In the genomic region with DNA sequence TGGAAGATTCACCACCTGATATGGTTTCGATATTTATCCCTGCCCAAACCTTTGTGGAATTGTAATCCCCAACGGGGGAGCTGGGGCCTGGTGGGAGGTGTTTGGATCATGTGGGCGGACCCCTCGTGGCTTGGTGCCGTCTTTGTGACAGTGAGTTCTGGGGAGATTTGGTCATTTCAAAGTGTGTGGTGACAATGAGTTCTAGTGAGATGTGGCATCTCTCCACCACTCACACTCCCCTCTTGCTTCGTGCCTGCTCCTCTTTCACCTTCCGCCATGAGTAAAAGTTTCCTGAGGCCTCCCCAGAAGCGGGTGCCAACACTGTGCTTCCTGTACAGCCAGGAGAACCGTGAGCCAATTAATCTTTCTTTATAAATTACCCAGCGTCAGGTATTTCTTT, we compare ENCODE assay signal across 26 cellular contexts. TPM values are rescaled to one million over a fixed set of nuclear protein-coding genes. Genes with fewer than 3 reads are reported as not detected.
DNase-seq lines count a peak whose midpoint lies in the region; ATAC-seq and FAIRE-seq lines count a peak whose summit lies in the region.
"Had no signal": no experiment of that assay in that cellular context is flagged by ENCODE, and none has a peak within 500 bp of the region (broad histone marks: within the 10 kb centered on the region; RNA-seq: fewer than 3 reads in every experiment).

No MANE protein-coding gene starts in this region.

- no peaks in the 10 kb centered on the region for H3K27me3 ChIP-seq in CD8-positive, alpha-beta memory T cell (ENCODE audit: insufficient read depth, low read length, poor library complexity, severe bottlenecking)
- no peaks in the 10 kb centered on the region for H3K27me3 ChIP-seq in naive thymus-derived CD4-positive, alpha-beta T cell (ENCODE audit: control insufficient read depth in 2 of 2, insufficient read depth in 2 of 2, low read length in 2 of 2)
- H3K27me3 ChIP-seq: cardiac muscle cell, esophagus muscularis mucosa, SJCRH30, spleen had no signal

- FAIRE-seq in RCC 7860 (lab: Jason Lieb, UNC) = no peak
- FAIRE-seq: GM12892 had no signal

- intact Hi-C loops in naive thymus-derived CD4-positive, alpha-beta T cell (cut with micrococcal nuclease) = no loop called here

- no peak overlapping the region for H3K27ac ChIP-seq in CD8-positive, alpha-beta memory T cell (ENCODE audit: low read depth, low read length)
- peak overlapping the region; percentile 27 for H3K27ac ChIP-seq in naive thymus-derived CD4-positive, alpha-beta T cell (ENCODE audit: low read depth, low read length)
- H3K27ac ChIP-seq: cardiac muscle cell, coronary artery, esophagus muscularis mucosa, PC-9, SJCRH30, spleen, VCaP had no signal

- peak overlapping the region; percentile 79 for H3K27ac Mint-ChIP-seq in activated T-cell treated with anti-CD3 and anti-CD28 coated beads, Interleukin-2, amount 50 U/mL, for 24 hours
- H3K27ac Mint-ChIP-seq in CD8-positive, alpha-beta memory T cell = peak overlapping the region in 5 of 8 donors; percentile 55 to 92 (median 75)
- peak overlapping the region; percentile 59 for H3K27ac Mint-ChIP-seq in activated CD8-positive, alpha-beta T cell treated with anti-CD3 and anti-CD28 coated beads, Interleukin-2, amount 10 ng/mL, durations not matched to agents 7 days and 5 days
- H3K27ac Mint-ChIP-seq in naive thymus-derived CD4-positive, alpha-beta T cell = peak overlapping the region; percentile 71 to 96 (median 84)
- H3K27ac Mint-ChIP-seq: H9 had no signal

- no peaks in the 10 kb centered on the region for H3K27me3 Mint-ChIP-seq in activated T-cell treated with anti-CD3 and anti-CD28 coated beads, Interleukin-2, amount 50 U/mL, for 24 hours
- H3K27me3 Mint-ChIP-seq in CD8-positive, alpha-beta memory T cell = peaks cover 0 to 3% of the 10 kb centered on the region in 2 donors
- H3K27me3 Mint-ChIP-seq in activated CD8-positive, alpha-beta T cell treated with anti-CD3 and anti-CD28 coated beads, Interleukin-2, amount 10 ng/mL, durations not matched to agents 7 days and 5 days (ENCODE audit: low read depth) = no peaks in the 10 kb centered on the region
- H3K27me3 Mint-ChIP-seq in naive thymus-derived CD4-positive, alpha-beta T cell = no peaks in the 10 kb centered on the region

- H3K36me3 ChIP-seq in CD8-positive, alpha-beta memory T cell (ENCODE audit: insufficient read depth, low read length) = no peaks in the 10 kb centered on the region
- H3K36me3 ChIP-seq in naive thymus-derived CD4-positive, alpha-beta T cell (ENCODE audit: control insufficient read depth in 2 of 3, insufficient read depth in 3 of 3, low read length in 3 of 3) = peaks cover 0 to 1% (median 0%) of the 10 kb centered on the region in 3 experiments
- H3K36me3 ChIP-seq: SJCRH30 had no signal

- DNase-seq in activated T-cell treated with anti-CD3 and anti-CD28 coated beads, Interleukin-2, amount 50 U/mL, for 24 hours = no peak
- DNase-seq in activated T-cell treated with anti-CD3 and anti-CD28 coated beads for 4 hours (no peak), RPMI8226 (no peak), NCI-H1417 treated with DMSO at 0.1 percent for 48 hours (lab: John Stamatoyannopoulos, UW) (no peak), RCC 7860 (ENCODE audit: low spot score) (no peak)
- DNase-seq in CD8-positive, alpha-beta memory T cell = no peak
- DNase-seq in activated CD8-positive, alpha-beta T cell treated with anti-CD3 and anti-CD28 coated beads, Interleukin-2, amount 10 ng/mL, durations not matched to agents 7 days and 5 days = no peak
- DNase-seq in naive thymus-derived CD4-positive, alpha-beta T cell = no peak
- DNase-seq: activated gamma-delta T cell treated with Interleukin-2 at 50 U/mL for 16 hours, anterior cingulate cortex, C1 segment of cervical spinal cord, EL, foreskin melanocyte, H9, NCI-H1436 treated with DMSO at 0.1 percent for 48 hours, NCI-H510A treated with DMSO at 0.1 percent for 48 hours, PC-9, retina, SJCRH30, spleen, trophoblast cell had no signal

- no peaks in the 10 kb centered on the region for H3K9me3 Mint-ChIP-seq in activated T-cell treated with anti-CD3 and anti-CD28 coated beads, Interleukin-2, amount 50 U/mL, for 24 hours
- H3K9me3 Mint-ChIP-seq in CD8-positive, alpha-beta memory T cell = no peaks in the 10 kb centered on the region
- H3K9me3 Mint-ChIP-seq in activated CD8-positive, alpha-beta T cell treated with anti-CD3 and anti-CD28 coated beads, Interleukin-2, amount 10 ng/mL, durations not matched to agents 7 days and 5 days (ENCODE audit: insufficient read depth) = no peaks in the 10 kb centered on the region
- H3K9me3 Mint-ChIP-seq in naive thymus-derived CD4-positive, alpha-beta T cell = no peaks in the 10 kb centered on the region
- H3K9me3 Mint-ChIP-seq: H9 had no signal

- no peak overlapping the region for H3K4me3 ChIP-seq in CD8-positive, alpha-beta memory T cell (ENCODE audit: low read length)
- H3K4me3 ChIP-seq in naive thymus-derived CD4-positive, alpha-beta T cell (ENCODE audit: low read length) = no peak overlapping the region
- H3K4me3 ChIP-seq: cardiac muscle cell, coronary artery, esophagus muscularis mucosa, PC-9, SJCRH30, spleen had no signal

- H3K4me1 Mint-ChIP-seq in activated T-cell treated with anti-CD3 and anti-CD28 coated beads, Interleukin-2, amount 50 U/mL, for 24 hours (ENCODE audit: low read depth) = peaks cover 78% of the 10 kb centered on the region
- H3K4me1 Mint-ChIP-seq in CD8-positive, alpha-beta memory T cell = peaks cover 45 to 70% (median 56%) of the 10 kb centered on the region in 3 donors
- peaks cover 86% of the 10 kb centered on the region for H3K4me1 Mint-ChIP-seq in activated CD8-positive, alpha-beta T cell treated with anti-CD3 and anti-CD28 coated beads, Interleukin-2, amount 10 ng/mL, durations not matched to agents 7 days and 5 days (ENCODE audit: low read depth)
- peaks cover 38 to 75% (median 66%) of the 10 kb centered on the region in 7 donors for H3K4me1 Mint-ChIP-seq in naive thymus-derived CD4-positive, alpha-beta T cell

- H3K4me1 ChIP-seq in CD8-positive, alpha-beta memory T cell (ENCODE audit: insufficient read depth, low read length) = peaks cover 47% of the 10 kb centered on the region
- peaks cover 25 to 41% of the 10 kb centered on the region in 2 donors for H3K4me1 ChIP-seq in naive thymus-derived CD4-positive, alpha-beta T cell (ENCODE audit: control insufficient read depth in 2 of 2, insufficient read depth in 2 of 2, low read length in 2 of 2)
- H3K4me1 ChIP-seq: SJCRH30 had no signal

- H3K9me3 ChIP-seq in CD8-positive, alpha-beta memory T cell (ENCODE audit: low read length) = no peaks in the 10 kb centered on the region
- no peaks in the 10 kb centered on the region for H3K9me3 ChIP-seq in naive thymus-derived CD4-positive, alpha-beta T cell (ENCODE audit: control insufficient read depth in 2 of 3, low read length in 3 of 3)
- H3K9me3 ChIP-seq: esophagus muscularis mucosa, SJCRH30, spleen had no signal

- POLR2A ChIA-PET in CD8-positive, alpha-beta memory T cell (lab: Charles Lee) = interaction anchor here (0.5 kb wide), 1 partner anchor 105 kb away, joined by 3 read pairs; a partner anchor contains a TSS
- POLR2A ChIA-PET in activated CD8-positive, alpha-beta T cell treated with anti-CD3 and anti-CD28 coated beads, Interleukin-2, amount 10 ng/mL, durations not matched to agents 7 days and 5 days (lab: Charles Lee) = interaction anchor here (1.4 kb wide), 1 partner anchor 26 kb away, joined by 4 read pairs; no protein-coding TSS in a partner anchor
- POLR2A ChIA-PET in naive thymus-derived CD4-positive, alpha-beta T cell (lab: Charles Lee) = interaction anchor here (1.4 to 1.6 kb wide), 2 partner anchors 10 to 17 kb away, joined by 3 to 15 read pairs; a partner anchor contains a TSS

- H3K4me3 Mint-ChIP-seq in activated T-cell treated with anti-CD3 and anti-CD28 coated beads, Interleukin-2, amount 50 U/mL, for 24 hours = peak overlapping the region; percentile 11
- peak overlapping the region in 2 of 7 donors; percentile 49 to 66 for H3K4me3 Mint-ChIP-seq in CD8-positive, alpha-beta memory T cell
- H3K4me3 Mint-ChIP-seq in activated CD8-positive, alpha-beta T cell treated with anti-CD3 and anti-CD28 coated beads, Interleukin-2, amount 10 ng/mL, durations not matched to agents 7 days and 5 days = no peak overlapping the region
- H3K4me3 Mint-ChIP-seq in naive thymus-derived CD4-positive, alpha-beta T cell = peak overlapping the region in 2 of 10 donors; percentile 4 to 18
- H3K4me3 Mint-ChIP-seq: H9 had no signal

- CTCF ChIA-PET in CD8-positive, alpha-beta memory T cell (lab: Charles Lee) = interaction anchor here (0.9 to 3.7 kb wide), 2 partner anchors 98 to 165 kb away, joined by 3 to 12 read pairs; a partner anchor contains a TSS
- CTCF ChIA-PET in activated CD8-positive, alpha-beta T cell treated with anti-CD3 and anti-CD28 coated beads, Interleukin-2, amount 10 ng/mL, durations not matched to agents 7 days and 5 days (lab: Charles Lee) = interaction anchor here (1.9 kb wide), 1 partner anchor 33 kb away, joined by 7 read pairs; no protein-coding TSS in a partner anchor
- CTCF ChIA-PET in naive thymus-derived CD4-positive, alpha-beta T cell (lab: Charles Lee) = interaction anchor here (1.2 kb wide), 1 partner anchor 33 kb away, joined by 3 read pairs; no protein-coding TSS in a partner anchor

- no peak for ATAC-seq in activated CD8-positive, alpha-beta T cell treated with anti-CD3 and anti-CD28 coated beads, Interleukin-2, amount 10 ng/mL, durations not matched to agents 7 days and 5 days
- ATAC-seq in naive thymus-derived CD4-positive, alpha-beta T cell = no peak

- peaks cover 43% of the 10 kb centered on the region for H3K36me3 Mint-ChIP-seq in activated T-cell treated with anti-CD3 and anti-CD28 coated beads, Interleukin-2, amount 50 U/mL, for 24 hours (ENCODE audit: low read depth)
- H3K36me3 Mint-ChIP-seq in CD8-positive, alpha-beta memory T cell = peaks cover 0 to 10% (median 7%) of the 10 kb centered on the region in 3 donors
- peaks cover 30% of the 10 kb centered on the region for H3K36me3 Mint-ChIP-seq in activated CD8-positive, alpha-beta T cell treated with anti-CD3 and anti-CD28 coated beads, Interleukin-2, amount 10 ng/mL, durations not matched to agents 7 days and 5 days (ENCODE audit: low read depth)
- peaks cover 0 to 10% (median 5%) of the 10 kb centered on the region in 5 donors for H3K36me3 Mint-ChIP-seq in naive thymus-derived CD4-positive, alpha-beta T cell

RNA-seq across cellular contexts. Expression of a gene that starts 9.7 kb away (rescaled TPM):
- 10 to 100 TPM; 69.8 to 77.6 TPM for total RNA-seq in CD8-positive, alpha-beta memory T cell
- 39.2 TPM for polyA plus RNA-seq in CD8-positive, alpha-beta memory T cell
- total RNA-seq in activated CD8-positive, alpha-beta T cell treated with anti-CD3 and anti-CD28 coated beads, Interleukin-2, amount 10 ng/mL, durations not matched to agents 7 days and 5 days = 10 to 100 TPM; 78.3 to 84.7 TPM
- 100 to 1,000 TPM in 2 of 5 experiments, 10 to 100 TPM in 3; 75.7 to 127 (median 95.0) TPM for total RNA-seq in naive thymus-derived CD4-positive, alpha-beta T cell
- polyA plus RNA-seq in naive thymus-derived CD4-positive, alpha-beta T cell = 10 to 100 TPM; 32.1 to 36.8 TPM

RNA-seq across cellular contexts. Expression of a gene that starts 25.9 kb away (rescaled TPM):
- total RNA-seq in CD8-positive, alpha-beta memory T cell = 10 to 100 TPM; 27.5 to 31.8 TPM
- polyA plus RNA-seq in CD8-positive, alpha-beta memory T cell = 3.3 TPM
- total RNA-seq in activated CD8-positive, alpha-beta T cell treated with anti-CD3 and anti-CD28 coated beads, Interleukin-2, amount 10 ng/mL, durations not matched to agents 7 days and 5 days = 100 to 1,000 TPM; 257 to 264 TPM
- 100 to 1,000 TPM in 2 of 5 experiments, 10 to 100 TPM in 3; 14.6 to 264 (median 67.0) TPM for total RNA-seq in naive thymus-derived CD4-positive, alpha-beta T cell
- 1 to 10 TPM; 1.4 to 1.9 TPM for polyA plus RNA-seq in naive thymus-derived CD4-positive, alpha-beta T cell
